Comparison of ENCODE assay signal across 11 cellular contexts in genomic region chr12:120369476-120370342, GRCh38. TPM values are rescaled to one million over a fixed set of nuclear protein-coding genes. Genes with fewer than 3 reads are reported as not detected.
DNase-seq lines count a peak whose midpoint lies in the region; ATAC-seq, FAIRE-seq and TF ChIP-seq lines count a peak whose summit lies in the region.
"Had no signal": no experiment of that assay in that cellular context is flagged by ENCODE, and none has a peak within 500 bp of the region (broad histone marks: within the 10 kb centered on the region; RNA-seq: fewer than 3 reads in every experiment).

No MANE protein-coding gene starts in this region.

- no peaks in the 10 kb centered on the region for H3K79me2 ChIP-seq in keratinocyte (ENCODE audit: control insufficient read depth, insufficient read depth, low read length)

- no peaks in the 10 kb centered on the region for H3K9me1 ChIP-seq in keratinocyte (ENCODE audit: control insufficient read depth, extremely low read depth, insufficient read depth, low read length)

- peak overlapping the region; percentile 78 for H3K4me3 Mint-ChIP-seq in activated naive CD8-positive, alpha-beta T cell
- H3K4me3 Mint-ChIP-seq in stimulated activated memory B cell treated with anti-CD40 and anti-IgM and Interleukin-4, amounts not matched to agents 10 μg/mL and 1 μg/mL and 100 μg/mL, for 72 hours, result peak overlapping the region; percentile 65

- H3K27ac Mint-ChIP-seq in activated naive CD8-positive, alpha-beta T cell, result no peak overlapping the region
- H3K27ac Mint-ChIP-seq in stimulated activated memory B cell treated with anti-CD40 and anti-IgM and Interleukin-4, amounts not matched to agents 10 μg/mL and 1 μg/mL and 100 μg/mL, for 72 hours, result peak overlapping the region; percentile 28

- DNase-seq in NCI-H82 (lab: John Stamatoyannopoulos, UW) (peak; percentile 58), NCI-H82 treated with DMSO at 0.1 percent for 48 hours (lab: John Stamatoyannopoulos, UW; ENCODE audit: unreplicated experiment) (no peak), keratinocyte (ENCODE audit: low read depth, low spot score) (no peak), AG08395 (ENCODE audit: low spot score) (no peak)
- DNase-seq: activated naive CD4-positive, alpha-beta T cell; NCI-H748 treated with DMSO at 0.1 percent for 48 hours had no signal

- peak overlapping the region; percentile 49 for H3K4me2 ChIP-seq in keratinocyte (ENCODE audit: control insufficient read depth, extremely low read depth, insufficient read depth, low read depth, low read length)

- H4K20me1 ChIP-seq in keratinocyte (ENCODE audit: control insufficient read depth, extremely low read depth, insufficient read depth, low read length), result no peaks in the 10 kb centered on the region

- peaks cover 61% of the 10 kb centered on the region for H3K27me3 ChIP-seq in keratinocyte (ENCODE audit: control insufficient read depth, extremely low read depth, insufficient read depth, low read length)

- no peak for TF ChIP-seq CTCF in keratinocyte (optimal IDR thresholded peaks at IDR 0.05 in 1 of 3, IDR thresholded peaks at IDR 0.05 in 1 of 3, conservative IDR thresholded peaks at IDR 0.05 in 1 of 3; ENCODE audit: extremely low read depth in 1 of 3, insufficient read depth in 2 of 3, low read length in 3 of 3)

- H3K4me3 ChIP-seq in keratinocyte (ENCODE audit: control insufficient read depth in 2 of 3, extremely low read depth in 1 of 3, insufficient read depth in 2 of 3, low read depth in 1 of 3, low read length in 3 of 3), result peak overlapping the region in 1 of 3 experiments; percentile 2

- H3K36me3 Mint-ChIP-seq in activated naive CD8-positive, alpha-beta T cell, result no peaks in the 10 kb centered on the region
- H3K36me3 Mint-ChIP-seq in stimulated activated memory B cell treated with anti-CD40 and anti-IgM and Interleukin-4, amounts not matched to agents 10 μg/mL and 1 μg/mL and 100 μg/mL, for 72 hours, result no peaks in the 10 kb centered on the region

- H3K9me3 ChIP-seq in keratinocyte (ENCODE audit: control insufficient read depth, low read depth, low read length), result no peaks in the 10 kb centered on the region

- peaks cover 51% of the 10 kb centered on the region for H3K27me3 Mint-ChIP-seq in activated naive CD8-positive, alpha-beta T cell
- peaks cover 82% of the 10 kb centered on the region for H3K27me3 Mint-ChIP-seq in stimulated activated memory B cell treated with anti-CD40 and anti-IgM and Interleukin-4, amounts not matched to agents 10 μg/mL and 1 μg/mL and 100 μg/mL, for 72 hours

- no peak for FAIRE-seq in keratinocyte (lab: Jason Lieb, UNC)

- H3K9ac ChIP-seq in keratinocyte (ENCODE audit: control insufficient read depth, extremely low read depth, insufficient read depth, low read length), result no peak overlapping the region

- H3K9me3 Mint-ChIP-seq in activated naive CD8-positive, alpha-beta T cell (ENCODE audit: low read depth), result no peaks in the 10 kb centered on the region
- no peaks in the 10 kb centered on the region for H3K9me3 Mint-ChIP-seq in stimulated activated memory B cell treated with anti-CD40 and anti-IgM and Interleukin-4, amounts not matched to agents 10 μg/mL and 1 μg/mL and 100 μg/mL, for 72 hours

- H3K4me1 ChIP-seq in keratinocyte (ENCODE audit: control insufficient read depth, extremely low read depth, insufficient read depth, low read length), result peaks cover 3% of the 10 kb centered on the region

- H3K27ac ChIP-seq in keratinocyte (ENCODE audit: control insufficient read depth, insufficient read depth, low read length), result no peak overlapping the region

- no peak for ATAC-seq in stimulated activated memory B cell treated with anti-CD40 and anti-IgM and Interleukin-4, amounts not matched to agents 10 μg/mL and 1 μg/mL and 100 μg/mL, for 72 hours
- ATAC-seq in HG03135 (IDR thresholded peaks at IDR 0.05; ENCODE audit: unreplicated experiment) (no peak), HG03521 (IDR thresholded peaks at IDR 0.05; ENCODE audit: unreplicated experiment) (no peak)

- peaks cover 18% of the 10 kb centered on the region for H3K4me1 Mint-ChIP-seq in activated naive CD8-positive, alpha-beta T cell (ENCODE audit: low read depth)
- H3K4me1 Mint-ChIP-seq in stimulated activated memory B cell treated with anti-CD40 and anti-IgM and Interleukin-4, amounts not matched to agents 10 μg/mL and 1 μg/mL and 100 μg/mL, for 72 hours, result peaks cover 15% of the 10 kb centered on the region

- H3K36me3 ChIP-seq in keratinocyte (ENCODE audit: control insufficient read depth in 2 of 2, extremely low read depth in 1 of 2, insufficient read depth in 2 of 2, low read length in 2 of 2), result no peaks in the 10 kb centered on the region

- dilution Hi-C loops in keratinocyte (cut with MboI; ENCODE audit: extremely low pct_ligation_motif_present, low sequenced_read_pairs), result no loop called here

- H2AFZ ChIP-seq in keratinocyte (ENCODE audit: control insufficient read depth, low read length), result no peak overlapping the region

RNA-seq across cellular contexts. Expression of gene MSI1, which starts 0.7 kb away (rescaled TPM):
- polyA plus RNA-seq in keratinocyte, result not detected in 3 replicates
- not detected for polyA plus RNA-seq in keratinocyte (2011; ENCODE audit: low read depth)
- not detected in 2 replicates for polyA plus RNA-seq in keratinocyte (2011; cell fraction: cytosol; rRNA removed)
- polyA plus RNA-seq in keratinocyte (2011; cell fraction: nucleus; rRNA removed), result not detected in 2 replicates
- polyA plus RNA-seq in keratinocyte (2012; ENCODE audit: low replicate concordance), result 0.10 TPM in 1 of 2 replicates, not detected in the other
- not detected in 3 replicates for polyA minus RNA-seq in keratinocyte
- polyA minus RNA-seq in keratinocyte (2011; cell fraction: cytosol; rRNA and poly(A)+ RNA removed), result not detected
- polyA minus RNA-seq in keratinocyte (2011; cell fraction: nucleus; rRNA and poly(A)+ RNA removed), result not detected in 2 replicates
- polyA plus RNA-seq: AG04450 had no signal

RNA-seq across cellular contexts. Expression of gene PLA2G1B, which starts 42.1 kb away (rescaled TPM):
- not detected in 3 replicates for polyA plus RNA-seq in keratinocyte
- not detected for polyA plus RNA-seq in keratinocyte (2011; ENCODE audit: low read depth)
- polyA plus RNA-seq in keratinocyte (2011; cell fraction: cytosol; rRNA removed), result not detected in 2 replicates
- not detected in 2 replicates for polyA plus RNA-seq in keratinocyte (2011; cell fraction: nucleus; rRNA removed)
- polyA plus RNA-seq in keratinocyte (2012; ENCODE audit: low replicate concordance), result not detected in 2 replicates
- not detected in 3 replicates for polyA minus RNA-seq in keratinocyte
- polyA minus RNA-seq in keratinocyte (2011; cell fraction: cytosol; rRNA and poly(A)+ RNA removed), result not detected
- not detected in 2 replicates for polyA minus RNA-seq in keratinocyte (2011; cell fraction: nucleus; rRNA and poly(A)+ RNA removed)
